8 cellular contexts compared by ENCODE assay signal in genomic region chr3:16550676-16551341, GRCh38. TPM values are rescaled to one million over a fixed set of nuclear protein-coding genes. Genes with fewer than 3 reads are reported as not detected.
DNase-seq lines count a peak whose midpoint lies in the region; ATAC-seq and TF ChIP-seq lines count a peak whose summit lies in the region.

No MANE protein-coding gene starts in this region.

- TF ChIP-seq CTCF in CD4-positive, alpha-beta T cell (IDR thresholded peaks at IDR 0.05) = peak; percentile 91
- peak; percentile 68 for TF ChIP-seq CTCF in endothelial cell (IDR thresholded peaks at IDR 0.05; ENCODE audit: unreplicated experiment)

- H3K27ac ChIP-seq in CD4-positive, alpha-beta T cell (ENCODE audit: low read depth, low read length) = no peak overlapping the region

- CTCF ChIA-PET in CD4-positive, alpha-beta T cell (lab: Charles Lee) = interaction anchor here (0.6 to 2.7 kb wide), 9 partner anchors 10 to 285 kb away, joined by 3 to 21 read pairs (median 4); partner anchors contain the start of genes DPH3 and OXNAD1

- H3K36me3 Mint-ChIP-seq in CD4-positive, alpha-beta T cell (ENCODE audit: low read depth) = no peaks in the 10 kb centered on the region
- no peaks in the 10 kb centered on the region for H3K36me3 Mint-ChIP-seq in endothelial cell (ENCODE audit: low read depth, unreplicated experiment)

- no peaks in the 10 kb centered on the region for H3K9me3 ChIP-seq in CD4-positive, alpha-beta T cell (ENCODE audit: control insufficient read depth, low read length)

- H3K9me3 Mint-ChIP-seq in CD4-positive, alpha-beta T cell = no peaks in the 10 kb centered on the region
- no peaks in the 10 kb centered on the region for H3K9me3 Mint-ChIP-seq in endothelial cell (ENCODE audit: unreplicated experiment)

- POLR2A ChIA-PET in CD4-positive, alpha-beta T cell (lab: Charles Lee) = interaction anchor here (0.7 kb wide), 2 partner anchors 56 to 222 kb away, joined by 3 read pairs; no protein-coding TSS in a partner anchor

- no peak overlapping the region for H3K4me3 Mint-ChIP-seq in CD4-positive, alpha-beta T cell
- H3K4me3 Mint-ChIP-seq in endothelial cell (ENCODE audit: unreplicated experiment) = no peak overlapping the region

- no peaks in the 10 kb centered on the region for H3K27me3 ChIP-seq in CD4-positive, alpha-beta T cell (ENCODE audit: control insufficient read depth, insufficient read depth, low read length)

- no peaks in the 10 kb centered on the region for H3K4me1 Mint-ChIP-seq in CD4-positive, alpha-beta T cell (ENCODE audit: low read depth)
- H3K4me1 Mint-ChIP-seq in endothelial cell (ENCODE audit: unreplicated experiment) = peaks cover 14% of the 10 kb centered on the region

- H3K27ac Mint-ChIP-seq in CD4-positive, alpha-beta T cell = peak overlapping the region; percentile 16
- H3K27ac Mint-ChIP-seq in endothelial cell (ENCODE audit: unreplicated experiment) = peak overlapping the region; percentile 68

- intact Hi-C loops in CD4-positive, alpha-beta T cell (cut with DNase I, micrococcal nuclease) = loop anchor here (1.0 to 5.0 kb wide), 7 partner anchors 39 to 734 kb away; no protein-coding TSS in a partner anchor

- peak; percentile 100 for ATAC-seq in CD4-positive, alpha-beta T cell (ENCODE audit: poor library complexity)
- peak; percentile 78 for ATAC-seq in GM19351 (IDR thresholded peaks at IDR 0.05; ENCODE audit: unreplicated experiment)

- peak; percentile 43 to 71 (median 56) for DNase-seq in CD4-positive, alpha-beta T cell
- DNase-seq in HK-2 (ENCODE audit: unreplicated experiment) = peak; percentile 55
- DNase-seq in NOMO-1 (lab: John Stamatoyannopoulos, UW; ENCODE audit: unreplicated experiment in 2 of 2) = peak; percentile 58 to 68
- peak; percentile 85 for DNase-seq in activated CD8-positive, alpha-beta memory T cell treated with anti-CD3 and anti-CD28 coated beads for 24 hours
- peak; percentile 85 for DNase-seq in endothelial cell (ENCODE audit: low spot score)
- peak; percentile 81 for DNase-seq in mucosa of gallbladder (ENCODE audit: low spot score)
- DNase-seq in stimulated activated CD8-positive, alpha-beta memory T cell treated with anti-CD3 and anti-CD28 coated beads, Interleukin-7, amount 100 ng/mL, for 1 hour (ENCODE audit: low read depth in 2 of 2) = peak; percentile 36 to 44

- H3K27me3 Mint-ChIP-seq in CD4-positive, alpha-beta T cell = peaks cover 4% of the 10 kb centered on the region
- H3K27me3 Mint-ChIP-seq in endothelial cell (ENCODE audit: unreplicated experiment) = peaks cover 5% of the 10 kb centered on the region

RNA-seq across cellular contexts. Expression of gene RFTN1, which starts 37.3 kb away (rescaled TPM):
- 10 to 100 TPM; 55.7 to 56.4 TPM for total RNA-seq in CD4-positive, alpha-beta T cell
- total RNA-seq in endothelial cell (ENCODE audit: unreplicated experiment) (41.8 TPM), mucosa of gallbladder (11.4 TPM)

RNA-seq across cellular contexts. Expression of gene DAZL, which starts 54.4 kb away (rescaled TPM):
- not detected for total RNA-seq in CD4-positive, alpha-beta T cell
- total RNA-seq in endothelial cell (ENCODE audit: unreplicated experiment) = 0.33 TPM
- not detected for total RNA-seq in mucosa of gallbladder
